ENCODE assay signal across 25 cellular contexts in genomic region chr14:93797536-93797935, GRCh38. TPM values are rescaled to one million over a fixed set of nuclear protein-coding genes. Genes with fewer than 3 reads are reported as not detected.
DNase-seq lines count a peak whose midpoint lies in the region; ATAC-seq and TF ChIP-seq lines count a peak whose summit lies in the region.
"Had no signal": no experiment of that assay in that cellular context is flagged by ENCODE, and none has a peak within 500 bp of the region (broad histone marks: within the 10 kb centered on the region; RNA-seq: fewer than 3 reads in every experiment).

No MANE protein-coding gene starts in this region.

- H3K36me3 Mint-ChIP-seq in activated CD4-positive, alpha-beta T cell treated with anti-CD3 and anti-CD28 coated beads, Interleukin-2, amount 10 ng/mL, durations not matched to agents 7 days and 5 days (ENCODE audit: low read depth) = no peaks in the 10 kb centered on the region
- H3K36me3 Mint-ChIP-seq: CD14-positive monocyte; CD4-positive, alpha-beta memory T cell; CD4-positive, CD25-positive, alpha-beta regulatory T cell; CD8-positive, alpha-beta memory T cell had no signal

- TF ChIP-seq POLR2A in esophagus squamous epithelium (IDR thresholded peaks at IDR 0.05) = no peak

- CTCF ChIA-PET in mammary epithelial cell (lab: Charles Lee; ENCODE audit: low non-redundant PET) (no interaction called here), PC-9 (lab: Charles Lee) (no interaction called here)
- CTCF ChIA-PET in activated CD4-positive, alpha-beta T cell treated with anti-CD3 and anti-CD28 coated beads, Interleukin-2, amount 10 ng/mL, durations not matched to agents 7 days and 5 days (lab: Charles Lee) = no interaction called here

- H3F3A ChIP-seq in PC-9 (ENCODE audit: insufficient read depth, low read depth) = no peaks in the 10 kb centered on the region

- no peak for TF ChIP-seq CTCF in mammary epithelial cell (conservative IDR thresholded peaks at IDR 0.05 in 1 of 2, IDR thresholded peaks at IDR 0.05 in 1 of 2; ENCODE audit: extremely low read depth in 1 of 2, insufficient read depth in 1 of 2, low read depth in 1 of 2, low read length in 2 of 2)
- no peak for TF ChIP-seq CTCF in esophagus squamous epithelium (IDR thresholded peaks at IDR 0.05)
- TF ChIP-seq CTCF in PC-9 (conservative IDR thresholded peaks at IDR 0.05) = no peak

- H3K79me2 ChIP-seq in mammary epithelial cell (ENCODE audit: insufficient read depth, low read length) = no peaks in the 10 kb centered on the region
- H3K79me2 ChIP-seq in PC-9 (ENCODE audit: low read depth) = no peaks in the 10 kb centered on the region

- H3K4me2 ChIP-seq in mammary epithelial cell (ENCODE audit: insufficient read depth, low read depth, low read length) = peak overlapping the region; percentile 24
- no peak overlapping the region for H3K4me2 ChIP-seq in PC-9
- H3K4me2 ChIP-seq: BLaER1 had no signal

- H4K20me1 ChIP-seq in mammary epithelial cell (ENCODE audit: insufficient read depth, low read length) (no peaks in the 10 kb centered on the region), PC-9 (ENCODE audit: insufficient read depth) (no peaks in the 10 kb centered on the region)
- H4K20me1 ChIP-seq: BLaER1 had no signal

- dilution Hi-C loops in mammary epithelial cell (cut with HindIII; ENCODE audit: low sequenced_read_pairs) = no loop called here

- no peaks in the 10 kb centered on the region for H3K4me1 Mint-ChIP-seq in activated CD4-positive, alpha-beta T cell treated with anti-CD3 and anti-CD28 coated beads, Interleukin-2, amount 10 ng/mL, durations not matched to agents 7 days and 5 days
- H3K4me1 Mint-ChIP-seq: CD14-positive monocyte; CD4-positive, alpha-beta memory T cell; CD4-positive, CD25-positive, alpha-beta regulatory T cell; CD8-positive, alpha-beta memory T cell had no signal

- no peaks in the 10 kb centered on the region for H3K27me3 ChIP-seq in mammary epithelial cell (ENCODE audit: insufficient read depth, low read length)
- peaks cover 0 to 21% (median 0%) of the 10 kb centered on the region in 4 donors for H3K27me3 ChIP-seq in esophagus squamous epithelium
- H3K27me3 ChIP-seq in PC-9 (ENCODE audit: insufficient read depth, low read depth) = peaks cover 25% of the 10 kb centered on the region
- H3K27me3 ChIP-seq: BE2C, BLaER1 had no signal

- H3K4me3 ChIP-seq in mammary epithelial cell (replicated peaks in 1 of 3; ENCODE audit: insufficient read depth in 1 of 3, low read depth in 2 of 3, low read length in 3 of 3) (no peak overlapping the region), esophagus squamous epithelium (no peak overlapping the region), PC-9 (no peak overlapping the region)
- H3K4me3 ChIP-seq: BLaER1 had no signal

- H3K27me3 Mint-ChIP-seq in activated CD4-positive, alpha-beta T cell treated with anti-CD3 and anti-CD28 coated beads, Interleukin-2, amount 10 ng/mL, durations not matched to agents 7 days and 5 days = peaks cover 2% of the 10 kb centered on the region

- WGBS in mammary epithelial cell (ENCODE audit: low coverage, missing lambda C conversion rate) = 34% methylated on average over 12 of the region's 12 CpGs
- WGBS in esophagus squamous epithelium, 2 donors = 48 to 71% methylated on average over 5 to 10 of the region's 12 CpGs

- in situ Hi-C loops in G401 (cut with HindIII; ENCODE audit: low sequenced_read_pairs) = no loop called here
- in situ Hi-C loops in mammary epithelial cell (cut with MboI; ENCODE audit: low sequenced_read_pairs in 2 of 2) = no loop called here

- H3K4me1 ChIP-seq in mammary epithelial cell (ENCODE audit: insufficient read depth, low read length) (peaks cover 5% of the 10 kb centered on the region), esophagus squamous epithelium (peaks cover 0 to 42% (median 7%) of the 10 kb centered on the region in 3 donors), PC-9 (replicated peaks; ENCODE audit: insufficient read depth) (no peaks in the 10 kb centered on the region)
- H3K4me1 ChIP-seq: BE2C, BLaER1 had no signal

- no peaks in the 10 kb centered on the region for H3K36me3 ChIP-seq in mammary epithelial cell (ENCODE audit: insufficient read depth, low read length)
- no peaks in the 10 kb centered on the region for H3K36me3 ChIP-seq in esophagus squamous epithelium
- no peaks in the 10 kb centered on the region for H3K36me3 ChIP-seq in PC-9 (ENCODE audit: low read depth)
- H3K36me3 ChIP-seq: BE2C, BLaER1 had no signal

- no peaks in the 10 kb centered on the region for H3K9me3 Mint-ChIP-seq in activated CD4-positive, alpha-beta T cell treated with anti-CD3 and anti-CD28 coated beads, Interleukin-2, amount 10 ng/mL, durations not matched to agents 7 days and 5 days
- H3K9me3 Mint-ChIP-seq: CD8-positive, alpha-beta memory T cell had no signal

- peak overlapping the region; percentile 51 for H2AFZ ChIP-seq in mammary epithelial cell (ENCODE audit: low read depth, low read length)
- H2AFZ ChIP-seq in PC-9 = no peak overlapping the region

- POLR2A ChIA-PET in PC-9 (lab: Charles Lee; ENCODE audit: unreplicated experiment) = no interaction called here
- POLR2A ChIA-PET in activated CD4-positive, alpha-beta T cell treated with anti-CD3 and anti-CD28 coated beads, Interleukin-2, amount 10 ng/mL, durations not matched to agents 7 days and 5 days (lab: Charles Lee) = no interaction called here

- no peak overlapping the region for H3K27ac Mint-ChIP-seq in activated CD4-positive, alpha-beta T cell treated with anti-CD3 and anti-CD28 coated beads, Interleukin-2, amount 10 ng/mL, durations not matched to agents 7 days and 5 days
- H3K27ac Mint-ChIP-seq: CD14-positive monocyte; CD4-positive, alpha-beta memory T cell; CD4-positive, CD25-positive, alpha-beta regulatory T cell; CD8-positive, alpha-beta memory T cell had no signal

- BruUV-seq in mammary epithelial cell (replicated peaks; lab: Mats Ljungman, UMichigan) (no TSS peak), PC-9 (replicated peaks; lab: Mats Ljungman, UMichigan) (no TSS peak)

- H3K9me2 ChIP-seq in PC-9 (ENCODE audit: insufficient read depth) = no peaks in the 10 kb centered on the region

- H3K9ac ChIP-seq in mammary epithelial cell (ENCODE audit: insufficient read depth, low read length) = no peak overlapping the region
- H3K9ac ChIP-seq: BLaER1 had no signal

- no peak for ATAC-seq in GM19452 (IDR thresholded peaks at IDR 0.05; ENCODE audit: unreplicated experiment)

- H3K27ac ChIP-seq in mammary epithelial cell (ENCODE audit: insufficient read depth, low read depth, low read length) (no peak overlapping the region), esophagus squamous epithelium (peak overlapping the region in 3 of 4 donors; percentile 29 to 46 (median 36)), PC-9 (no peak overlapping the region)
- H3K27ac ChIP-seq: BLaER1 had no signal

- no peaks in the 10 kb centered on the region for H3K9me3 ChIP-seq in mammary epithelial cell (replicated peaks; ENCODE audit: insufficient read depth, low read length)
- no peaks in the 10 kb centered on the region for H3K9me3 ChIP-seq in esophagus squamous epithelium
- no peaks in the 10 kb centered on the region for H3K9me3 ChIP-seq in PC-9 (ENCODE audit: insufficient read depth, low read depth)
- H3K9me3 ChIP-seq: BE2C, BLaER1 had no signal

- no peak overlapping the region for H3K4me3 Mint-ChIP-seq in activated CD4-positive, alpha-beta T cell treated with anti-CD3 and anti-CD28 coated beads, Interleukin-2, amount 10 ng/mL, durations not matched to agents 7 days and 5 days
- H3K4me3 Mint-ChIP-seq: CD14-positive monocyte; CD4-positive, alpha-beta memory T cell; CD4-positive, CD25-positive, alpha-beta regulatory T cell; CD8-positive, alpha-beta memory T cell had no signal

- intact Hi-C loops in mammary epithelial cell (cut with micrococcal nuclease) = no loop called here
- intact Hi-C loops in esophagus squamous epithelium (cut with DNase I) = no loop called here
- intact Hi-C loops in PC-9 (cut with micrococcal nuclease; ENCODE audit: unreplicated experiment) = no loop called here

- DNase-seq in G401 (ENCODE audit: low spot score) = peak; percentile 82
- peak; percentile 23 for DNase-seq in mammary epithelial cell
- peak; percentile 11 to 54 for DNase-seq in cerebellar nuclear complex (lab: John Stamatoyannopoulos, UW)
- DNase-seq in esophagus squamous epithelium (lab: John Stamatoyannopoulos, UW) = no peak
- DNase-seq in PC-9 = no peak
- DNase-seq in T-helper 1 cell = no peak
- DNase-seq in activated CD4-positive, alpha-beta T cell treated with anti-CD3 and anti-CD28 coated beads, Interleukin-2, amount 10 ng/mL, durations not matched to agents 7 days and 5 days = no peak
- DNase-seq: 8988T; ACHN; BE2C; CD4-positive, alpha-beta memory T cell; CD4-positive, CD25-positive, alpha-beta regulatory T cell; CD8-positive, alpha-beta memory T cell; COR-L47; DMS 273 treated with DMSO at 0.1 percent for 48 hours; DMS153; DMS53; DMS79; DND-41; EL; GF-D8 had no signal

RNA-seq across cellular contexts. Expression of gene PRIMA1, which starts 9.3 kb away (rescaled TPM):
- total RNA-seq in G401 (2014; rRNA removed; shearing (Covaris generic)) = not detected in 2 replicates
- total RNA-seq in mammary epithelial cell = under 1 TPM; 0.17 to 0.31 TPM
- 0.06 TPM for polyA plus RNA-seq in mammary epithelial cell
- polyA minus RNA-seq in mammary epithelial cell = not detected
- total RNA-seq in esophagus squamous epithelium = 1 to 10 TPM; 1.0 to 5.0 (median 1.3) TPM
- total RNA-seq in PC-9 (2021) = not detected in 2 replicates
- not detected for total RNA-seq in activated CD4-positive, alpha-beta T cell treated with anti-CD3 and anti-CD28 coated beads, Interleukin-2, amount 10 ng/mL, durations not matched to agents 7 days and 5 days
- total RNA-seq: CD4-positive, alpha-beta memory T cell; CD4-positive, CD25-positive, alpha-beta regulatory T cell; CD8-positive, alpha-beta memory T cell had no signal
- polyA plus RNA-seq: AG04450; CD14-positive monocyte; CD4-positive, alpha-beta memory T cell; CD4-positive, CD25-positive, alpha-beta regulatory T cell; CD8-positive, alpha-beta memory T cell had no signal

Comparison
In these comparisons a context has a peak if more than half of its experiments do, and no peak if none do; other contexts are left out.
1. DNase-seq: peak in G401 (single experiment), mammary epithelial cell (single experiment) and cerebellar nuclear complex (2 of 2); none in esophagus squamous epithelium (single experiment), PC-9 (0 of 2), T-helper 1 cell (0 of 5) and activated CD4-positive, alpha-beta T cell treated with anti-CD3 and anti-CD28 coated beads, Interleukin-2, amount 10 ng/mL, durations not matched to agents 7 days and 5 days (single experiment).
2. H3K27ac ChIP-seq: peak in esophagus squamous epithelium (3 of 4); none in mammary epithelial cell (single experiment) and PC-9 (single experiment).